In the genomic region with DNA sequence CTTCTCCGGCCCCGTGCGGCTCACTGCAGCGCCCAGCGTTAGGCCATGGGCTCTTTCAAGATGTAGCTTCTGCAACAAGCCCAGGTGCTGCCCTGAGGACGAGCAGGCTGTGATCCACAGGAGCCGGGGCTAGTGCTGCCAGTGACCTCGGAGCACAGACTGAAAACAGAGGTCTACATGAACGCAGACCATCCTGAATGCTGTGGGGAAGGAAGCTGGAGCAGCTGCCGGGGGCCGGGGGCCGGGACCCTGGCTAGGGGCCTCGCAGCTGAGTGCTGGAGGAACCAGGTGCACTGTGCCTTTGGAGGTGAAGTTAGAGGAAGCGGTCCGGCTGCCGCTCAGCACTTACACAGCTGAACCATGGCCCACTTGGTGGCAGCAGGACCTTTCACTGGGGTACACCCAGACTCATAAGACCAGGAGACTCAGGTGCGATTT, we compare ENCODE assay signal across 2 cellular contexts.
TF ChIP-seq lines count a peak whose summit lies in the region.

No MANE protein-coding gene starts in this region.

TF ChIP-seq in SK-N-SH, 30 proteins besides CTCF, POLR2A, EP300 and RAD21 (continued from another document):
- TF ChIP-seq, protein P1, sequence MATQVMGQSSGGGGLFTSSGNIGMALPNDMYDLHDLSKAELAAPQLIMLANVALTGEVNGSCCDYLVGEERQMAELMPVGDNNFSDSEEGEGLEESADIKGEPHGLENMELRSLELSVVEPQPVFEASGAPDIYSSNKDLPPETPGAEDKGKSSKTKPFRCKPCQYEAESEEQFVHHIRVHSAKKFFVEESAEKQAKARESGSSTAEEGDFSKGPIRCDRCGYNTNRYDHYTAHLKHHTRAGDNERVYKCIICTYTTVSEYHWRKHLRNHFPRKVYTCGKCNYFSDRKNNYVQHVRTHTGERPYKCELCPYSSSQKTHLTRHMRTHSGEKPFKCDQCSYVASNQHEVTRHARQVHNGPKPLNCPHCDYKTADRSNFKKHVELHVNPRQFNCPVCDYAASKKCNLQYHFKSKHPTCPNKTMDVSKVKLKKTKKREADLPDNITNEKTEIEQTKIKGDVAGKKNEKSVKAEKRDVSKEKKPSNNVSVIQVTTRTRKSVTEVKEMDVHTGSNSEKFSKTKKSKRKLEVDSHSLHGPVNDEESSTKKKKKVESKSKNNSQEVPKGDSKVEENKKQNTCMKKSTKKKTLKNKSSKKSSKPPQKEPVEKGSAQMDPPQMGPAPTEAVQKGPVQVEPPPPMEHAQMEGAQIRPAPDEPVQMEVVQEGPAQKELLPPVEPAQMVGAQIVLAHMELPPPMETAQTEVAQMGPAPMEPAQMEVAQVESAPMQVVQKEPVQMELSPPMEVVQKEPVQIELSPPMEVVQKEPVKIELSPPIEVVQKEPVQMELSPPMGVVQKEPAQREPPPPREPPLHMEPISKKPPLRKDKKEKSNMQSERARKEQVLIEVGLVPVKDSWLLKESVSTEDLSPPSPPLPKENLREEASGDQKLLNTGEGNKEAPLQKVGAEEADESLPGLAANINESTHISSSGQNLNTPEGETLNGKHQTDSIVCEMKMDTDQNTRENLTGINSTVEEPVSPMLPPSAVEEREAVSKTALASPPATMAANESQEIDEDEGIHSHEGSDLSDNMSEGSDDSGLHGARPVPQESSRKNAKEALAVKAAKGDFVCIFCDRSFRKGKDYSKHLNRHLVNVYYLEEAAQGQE (IDR thresholded peaks at IDR 0.05; ENCODE audit: low read depth, low read length) = no peak
- no peak for TF ChIP-seq FOXM1 (IDR thresholded peaks at IDR 0.05; ENCODE audit: low read depth)
- TF ChIP-seq FOXJ3 (CRISPR knock-in tag; IDR thresholded peaks at IDR 0.05) = no peak
- no peak for TF ChIP-seq EZH2phosphoT487 (IDR thresholded peaks at IDR 0.05; ENCODE audit: borderline replicate concordance, low read depth)
- TF ChIP-seq SIN3A (IDR thresholded peaks at IDR 0.05; ENCODE audit: borderline replicate concordance, low read depth, low read length) = no peak

TF ChIP-seq in SK-N-SH treated with all-trans-retinoic acid at 6 μM for 48 hours, 23 proteins besides CTCF, POLR2A, EP300 and RAD21 (continued from another document):
- TF ChIP-seq, protein P2, sequence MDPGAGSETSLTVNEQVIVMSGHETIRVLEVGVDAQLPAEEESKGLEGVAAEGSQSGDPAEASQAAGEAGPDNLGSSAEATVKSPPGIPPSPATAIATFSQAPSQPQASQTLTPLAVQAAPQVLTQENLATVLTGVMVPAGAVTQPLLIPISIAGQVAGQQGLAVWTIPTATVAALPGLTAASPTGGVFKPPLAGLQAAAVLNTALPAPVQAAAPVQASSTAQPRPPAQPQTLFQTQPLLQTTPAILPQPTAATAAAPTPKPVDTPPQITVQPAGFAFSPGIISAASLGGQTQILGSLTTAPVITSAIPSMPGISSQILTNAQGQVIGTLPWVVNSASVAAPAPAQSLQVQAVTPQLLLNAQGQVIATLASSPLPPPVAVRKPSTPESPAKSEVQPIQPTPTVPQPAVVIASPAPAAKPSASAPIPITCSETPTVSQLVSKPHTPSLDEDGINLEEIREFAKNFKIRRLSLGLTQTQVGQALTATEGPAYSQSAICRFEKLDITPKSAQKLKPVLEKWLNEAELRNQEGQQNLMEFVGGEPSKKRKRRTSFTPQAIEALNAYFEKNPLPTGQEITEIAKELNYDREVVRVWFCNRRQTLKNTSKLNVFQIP (CRISPR knock-in tag; IDR thresholded peaks at IDR 0.05; ENCODE audit: borderline replicate concordance, low read depth) = no peak
- TF ChIP-seq ARNTL (CRISPR knock-in tag; IDR thresholded peaks at IDR 0.05; ENCODE audit: borderline replicate concordance, low read depth) (no peak), SNAI2 (CRISPR knock-in tag; IDR thresholded peaks at IDR 0.05) (no peak), ZNF565 (CRISPR knock-in tag; conservative IDR thresholded peaks at IDR 0.05; ENCODE audit: low read depth) (no peak)
- TF ChIP-seq, protein P3, sequence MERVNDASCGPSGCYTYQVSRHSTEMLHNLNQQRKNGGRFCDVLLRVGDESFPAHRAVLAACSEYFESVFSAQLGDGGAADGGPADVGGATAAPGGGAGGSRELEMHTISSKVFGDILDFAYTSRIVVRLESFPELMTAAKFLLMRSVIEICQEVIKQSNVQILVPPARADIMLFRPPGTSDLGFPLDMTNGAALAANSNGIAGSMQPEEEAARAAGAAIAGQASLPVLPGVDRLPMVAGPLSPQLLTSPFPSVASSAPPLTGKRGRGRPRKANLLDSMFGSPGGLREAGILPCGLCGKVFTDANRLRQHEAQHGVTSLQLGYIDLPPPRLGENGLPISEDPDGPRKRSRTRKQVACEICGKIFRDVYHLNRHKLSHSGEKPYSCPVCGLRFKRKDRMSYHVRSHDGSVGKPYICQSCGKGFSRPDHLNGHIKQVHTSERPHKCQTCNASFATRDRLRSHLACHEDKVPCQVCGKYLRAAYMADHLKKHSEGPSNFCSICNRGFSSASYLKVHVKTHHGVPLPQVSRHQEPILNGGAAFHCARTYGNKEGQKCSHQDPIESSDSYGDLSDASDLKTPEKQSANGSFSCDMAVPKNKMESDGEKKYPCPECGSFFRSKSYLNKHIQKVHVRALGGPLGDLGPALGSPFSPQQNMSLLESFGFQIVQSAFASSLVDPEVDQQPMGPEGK (CRISPR knock-in tag; IDR thresholded peaks at IDR 0.05; ENCODE audit: borderline replicate concordance) = no peak
